ENCODE assay signal across 14 cellular contexts in the genomic region with DNA sequence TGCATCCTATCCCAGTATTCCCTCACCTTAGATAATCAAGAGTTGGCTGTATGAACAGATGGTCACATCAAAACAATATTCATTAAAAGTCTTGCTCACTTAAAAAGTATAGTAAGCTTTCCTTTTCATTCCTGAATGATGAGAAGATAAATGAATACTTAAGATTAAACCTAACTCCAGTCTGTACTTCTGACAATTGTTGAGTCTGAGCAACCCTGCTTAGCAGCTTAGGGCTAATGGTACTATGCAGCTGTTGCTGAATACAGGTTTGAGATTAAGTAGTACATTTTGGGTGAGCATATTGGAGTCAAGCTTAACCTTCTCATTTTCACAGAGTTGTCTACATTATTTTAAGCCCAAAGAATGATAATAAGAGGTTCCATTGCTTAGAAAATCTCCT.
DNase-seq lines count a peak whose midpoint lies in the region; ATAC-seq and TF ChIP-seq lines count a peak whose summit lies in the region.
"Had no signal": no experiment of that assay in that cellular context is flagged by ENCODE, and none has a peak within 500 bp of the region (broad histone marks: within the 10 kb centered on the region; RNA-seq: fewer than 3 reads in every experiment).

No MANE protein-coding gene starts in this region.

- no peaks in the 10 kb centered on the region for H3K79me2 ChIP-seq in osteoblast (ENCODE audit: insufficient read depth, low read length)

- H3K23ac ChIP-seq in IMR-90 (ENCODE audit: low read depth, low read length): peak overlapping the region; percentile 92; the same call in 1 of the 2 replicates

- peak; percentile 24 for ATAC-seq in IMR-90 (ENCODE audit: low read depth)
- no peak for ATAC-seq in HG02870 (IDR thresholded peaks at IDR 0.05; ENCODE audit: unreplicated experiment)
- ATAC-seq: CD8-positive, alpha-beta T cell had no signal

- no peak for TF ChIP-seq POLR2A in IMR-90 (IDR thresholded peaks at IDR 0.05; ENCODE audit: low read depth, low read length)

- peak overlapping the region; percentile 69; the same call in 1 of the 2 replicates for H3K4ac ChIP-seq in IMR-90 (ENCODE audit: low read depth, low read length)

- H3K56ac ChIP-seq in IMR-90 (ENCODE audit: extremely low read depth, insufficient read depth, low read length): peak overlapping the region; percentile 84; the same call in 1 of the 2 replicates

- peak overlapping the region; percentile 70 to 88 for H4K8ac ChIP-seq in IMR-90 (ENCODE audit: low read depth in 2 of 2, low read length in 2 of 2)

- peak overlapping the region; percentile 97 for H2BK20ac ChIP-seq in IMR-90 (ENCODE audit: low read depth, low read length)

- H3K79me1 ChIP-seq in IMR-90 (ENCODE audit: low read depth in 1 of 2, low read length in 2 of 2): no peaks in the 10 kb centered on the region

- DNase-seq in IMR-90: peak; percentile 31
- no peak for DNase-seq in SJSA1 (ENCODE audit: low read depth in 1 of 2, low spot score in 2 of 2)
- peak; percentile 16 for DNase-seq in fibroblast of the aortic adventitia (ENCODE audit: low read depth)
- DNase-seq in osteoblast (ENCODE audit: insufficient read length, low spot score, missing footprints): no peak
- no peak for DNase-seq in NOMO-1 (lab: John Stamatoyannopoulos, UW; ENCODE audit: unreplicated experiment in 2 of 2)
- DNase-seq in T-helper 1 cell: no peak
- DNase-seq in SIG-M5 (lab: John Stamatoyannopoulos, UW): no peak
- DNase-seq: CD8-positive, alpha-beta T cell; DMS79 treated with DMSO at 0.1 percent for 48 hours; NCI-H1436; NCI-H2081; NCI-H526; PC-9 had no signal

- CTCF ChIA-PET in IMR-90 (lab: Yijun Ruan, JAX): no interaction called here

- H2BK120ac ChIP-seq in IMR-90 (ENCODE audit: low read depth, low read length): peak overlapping the region; percentile 92

- H3K4me3 ChIP-seq in IMR-90 (ENCODE audit: insufficient read depth, low read depth, low read length) (no peak overlapping the region), SJSA1 (no peak overlapping the region), fibroblast of the aortic adventitia (ENCODE audit: low read depth, low read length) (no peak overlapping the region), osteoblast (ENCODE audit: insufficient read depth, low read length) (peak overlapping the region; percentile 6)
- H3K4me3 ChIP-seq: PC-9 had no signal

- in situ Hi-C loops in IMR-90 (cut with MboI; ENCODE audit: low sequenced_read_pairs): no loop called here

- intact Hi-C loops in IMR-90 (cut with micrococcal nuclease): loop anchor here (5.0 kb wide), 1 partner anchor 193 kb away; no protein-coding TSS in a partner anchor

- H3K36me3 ChIP-seq in IMR-90 (ENCODE audit: control insufficient read depth, insufficient read depth, low read length) (no peaks in the 10 kb centered on the region), SJSA1 (no peaks in the 10 kb centered on the region), osteoblast (ENCODE audit: insufficient read depth, low read length) (no peaks in the 10 kb centered on the region)

- no peaks in the 10 kb centered on the region for H4K20me1 ChIP-seq in IMR-90 (ENCODE audit: insufficient read depth, low read length)
- no peaks in the 10 kb centered on the region for H4K20me1 ChIP-seq in osteoblast (ENCODE audit: insufficient read depth, low read length)

- peak overlapping the region; percentile 99 for H2BK5ac ChIP-seq in IMR-90 (ENCODE audit: low read depth, low read length, poor library complexity, severe bottlenecking)

- TF ChIP-seq RAD21 in IMR-90 (IDR thresholded peaks at IDR 0.05; ENCODE audit: low read length): no peak

- H2BK15ac ChIP-seq in IMR-90 (ENCODE audit: low read depth, low read length): peak overlapping the region; percentile 74; the same call in 2 of the 3 replicates

- H3K9me1 ChIP-seq in IMR-90 (ENCODE audit: insufficient read depth, low read length): no peaks in the 10 kb centered on the region

- peak overlapping the region; percentile 79 for H2AK5ac ChIP-seq in IMR-90 (ENCODE audit: low read depth, low read length)

- H4K91ac ChIP-seq in IMR-90 (ENCODE audit: insufficient read depth, low read depth, low read length): peak overlapping the region; percentile 85

- BruUV-seq in IMR-90 (replicated peaks; lab: Mats Ljungman, UMichigan): no TSS peak

- H3K14ac ChIP-seq in IMR-90 (replicated peaks; ENCODE audit: low read depth, low read length): peak overlapping the region; percentile 83

- dilution Hi-C loops in IMR-90 (cut with HindIII; ENCODE audit: low sequenced_read_pairs, unreplicated experiment): no loop called here

- no peak overlapping the region for H2AFZ ChIP-seq in IMR-90 (replicated peaks; ENCODE audit: low read length, poor library complexity)
- H2AFZ ChIP-seq in osteoblast (ENCODE audit: low read length): peak overlapping the region; percentile 13
- H2AFZ ChIP-seq: PC-9 had no signal

- peak overlapping the region; percentile 56; the same call in 1 of the 2 replicates for H4K5ac ChIP-seq in IMR-90 (ENCODE audit: low read depth, low read length)

- H3K4me1 ChIP-seq in IMR-90 (ENCODE audit: control insufficient read depth, insufficient read depth, low read length): peaks cover 6% of the 10 kb centered on the region; the same call in 1 of the 2 replicates
- H3K4me1 ChIP-seq in SJSA1 (replicated peaks): peaks cover 66% of the 10 kb centered on the region
- peaks cover 22% of the 10 kb centered on the region for H3K4me1 ChIP-seq in osteoblast (ENCODE audit: insufficient read depth, low read length)

- H3K18ac ChIP-seq in IMR-90 (ENCODE audit: low read depth, low read length): peak overlapping the region; percentile 73; the same call in 1 of the 2 replicates

- H3K4me2 ChIP-seq in IMR-90 (ENCODE audit: low read depth, low read length) (peak overlapping the region; percentile 78; the same call in 1 of the 2 replicates), osteoblast (ENCODE audit: insufficient read depth, low read length) (peak overlapping the region; percentile 44)
- H3K4me2 ChIP-seq: PC-9 had no signal

- H2AK9ac ChIP-seq in IMR-90 (replicated peaks; ENCODE audit: low read depth, low read length, poor library complexity): no peak overlapping the region

- POLR2A ChIA-PET in IMR-90 (lab: Charles Lee; ENCODE audit: unreplicated experiment): no interaction called here

- H3K9me3 ChIP-seq in IMR-90 (ENCODE audit: control insufficient read depth, insufficient read depth, low read length) (no peaks in the 10 kb centered on the region), SJSA1 (replicated peaks) (no peaks in the 10 kb centered on the region), osteoblast (ENCODE audit: low read depth, low read length) (no peaks in the 10 kb centered on the region)

- H3K27me3 ChIP-seq in IMR-90 (ENCODE audit: control insufficient read depth, insufficient read depth, low read length) (no peaks in the 10 kb centered on the region), SJSA1 (replicated peaks) (no peaks in the 10 kb centered on the region), osteoblast (ENCODE audit: insufficient read depth, low read length) (no peaks in the 10 kb centered on the region)

- peak overlapping the region; percentile 78; the same call in 1 of the 2 replicates for H3K9ac ChIP-seq in IMR-90 (ENCODE audit: low read depth, low read length)

- peak overlapping the region; percentile 63 for H3K27ac ChIP-seq in IMR-90 (ENCODE audit: insufficient read depth, low read length)
- peak overlapping the region; percentile 67 for H3K27ac ChIP-seq in SJSA1
- H3K27ac ChIP-seq in osteoblast (ENCODE audit: low read depth, low read length): peak overlapping the region; percentile 59
- H3K27ac ChIP-seq: PC-9 had no signal

- TF ChIP-seq CTCF in IMR-90 (conservative IDR thresholded peaks at IDR 0.05; ENCODE audit: low read depth, low read length): no peak
- no peak for TF ChIP-seq CTCF in fibroblast of the aortic adventitia (IDR thresholded peaks at IDR 0.05; ENCODE audit: insufficient read depth, low read length)
- TF ChIP-seq CTCF in osteoblast (IDR thresholded peaks at IDR 0.05; ENCODE audit: extremely low read depth, low read depth, low read length): no peak

TF ChIP-seq in IMR-90, 13 proteins besides CTCF, POLR2A, EP300 and RAD21:
- TF ChIP-seq CEBPB (IDR thresholded peaks at IDR 0.05; ENCODE audit: low read depth, low read length) (no peak), SMC3 (IDR thresholded peaks at IDR 0.05; ENCODE audit: low read depth, low read length) (no peak), MXI1 (IDR thresholded peaks at IDR 0.05; ENCODE audit: borderline replicate concordance, low read depth, low read length) (no peak), FOS (IDR thresholded peaks at IDR 0.05; ENCODE audit: low read depth, low read length) (no peak), MAFK (IDR thresholded peaks at IDR 0.05; ENCODE audit: low read depth, low read length) (no peak), NFE2L2 (IDR thresholded peaks at IDR 0.05; ENCODE audit: low read depth, low read length) (no peak), RCOR1 (IDR thresholded peaks at IDR 0.05; ENCODE audit: insufficient replicate concordance, low read length) (no peak), ELK1 (IDR thresholded peaks at IDR 0.05; ENCODE audit: borderline replicate concordance, low read depth, low read length) (no peak), MAZ (IDR thresholded peaks at IDR 0.05; ENCODE audit: borderline replicate concordance, low read depth, low read length) (no peak), CHD1 (IDR thresholded peaks at IDR 0.05; ENCODE audit: low read depth, low read length) (no peak), RFX5 (IDR thresholded peaks at IDR 0.05; ENCODE audit: low read depth, low read length) (no peak), BHLHE40 (IDR thresholded peaks at IDR 0.05; ENCODE audit: low read depth, low read length) (no peak)
- TF ChIP-seq, protein P1, sequence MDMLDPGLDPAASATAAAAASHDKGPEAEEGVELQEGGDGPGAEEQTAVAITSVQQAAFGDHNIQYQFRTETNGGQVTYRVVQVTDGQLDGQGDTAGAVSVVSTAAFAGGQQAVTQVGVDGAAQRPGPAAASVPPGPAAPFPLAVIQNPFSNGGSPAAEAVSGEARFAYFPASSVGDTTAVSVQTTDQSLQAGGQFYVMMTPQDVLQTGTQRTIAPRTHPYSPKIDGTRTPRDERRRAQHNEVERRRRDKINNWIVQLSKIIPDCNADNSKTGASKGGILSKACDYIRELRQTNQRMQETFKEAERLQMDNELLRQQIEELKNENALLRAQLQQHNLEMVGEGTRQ (IDR thresholded peaks at IDR 0.05; ENCODE audit: low read depth, low read length): no peak

Comparison
In these comparisons a context has a peak if more than half of its experiments do, and no peak if none do; other contexts are left out.
1. DNase-seq: peak in IMR-90 (single experiment) and fibroblast of the aortic adventitia (single experiment); none in SJSA1 (0 of 2), osteoblast (single experiment), NOMO-1 (0 of 2), T-helper 1 cell (0 of 5) and SIG-M5 (single experiment).
2. Peak in every context shown above with its lines, with median percentiles within 50 percentile points of each other: H3K27ac ChIP-seq.